ENCODE assay signal across 12 cellular contexts in the genomic region with DNA sequence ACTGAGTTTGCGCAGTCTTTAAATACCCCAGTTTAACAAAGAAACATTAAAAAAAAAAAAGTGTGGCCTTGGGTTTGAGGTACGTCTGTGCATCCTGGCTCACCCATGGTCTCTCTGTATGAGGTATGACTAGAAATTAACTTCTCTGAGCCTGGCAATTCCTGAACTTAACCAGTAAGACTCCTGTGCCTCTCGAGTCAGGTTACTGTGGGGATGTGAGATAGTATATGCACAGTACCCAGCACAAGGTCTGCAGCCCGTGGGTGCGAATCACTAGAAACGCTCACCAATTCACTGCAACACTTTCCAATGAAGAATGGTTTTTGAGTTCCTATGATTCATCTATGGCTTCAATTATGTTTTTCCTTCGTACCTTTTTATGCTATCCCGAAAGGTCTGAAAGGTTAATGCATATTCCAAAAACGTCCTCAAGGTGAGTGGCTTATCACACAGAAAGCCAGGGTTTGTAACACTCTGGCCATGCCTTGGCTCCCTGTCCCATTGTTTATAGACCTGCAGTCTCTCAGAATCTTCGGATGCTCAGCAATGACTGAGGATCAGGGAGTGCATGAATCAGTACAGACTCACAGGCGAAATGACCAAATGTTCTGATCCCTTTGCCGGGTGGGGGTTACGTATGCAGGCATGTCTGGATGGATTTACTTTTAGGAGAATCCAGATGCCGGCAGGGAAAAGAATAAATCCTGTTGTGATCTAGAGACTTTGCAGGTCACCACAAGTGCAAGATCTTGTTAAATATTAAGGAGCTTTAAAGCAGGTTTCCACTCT.
DNase-seq lines count a peak whose midpoint lies in the region; ATAC-seq, FAIRE-seq and TF ChIP-seq lines count a peak whose summit lies in the region.
"Had no signal": no experiment of that assay in that cellular context is flagged by ENCODE, and none has a peak within 500 bp of the region (broad histone marks: within the 10 kb centered on the region; RNA-seq: fewer than 3 reads in every experiment).

No MANE protein-coding gene starts in this region.

- H3K27ac Mint-ChIP-seq in immature natural killer cell, result peak overlapping the region in 4 of 6 donors; percentile 22 to 85 (median 76)

- no peak overlapping the region for H3K4me3 ChIP-seq in AG09309 (ENCODE audit: control insufficient read depth, low read depth, low read length)
- no peak overlapping the region for H3K4me3 ChIP-seq in cardiac fibroblast (replicated peaks in 1 of 2; ENCODE audit: low read depth in 2 of 2, low read length in 2 of 2)

- FAIRE-seq in frontal cortex (lab: Jason Lieb, UNC), result no peak
- FAIRE-seq: TTC549 had no signal

- peak overlapping the region in 2 of 5 donors; percentile 38 to 71 for H3K4me3 Mint-ChIP-seq in immature natural killer cell
- H3K4me3 Mint-ChIP-seq: neural crest cell had no signal

- H3K4me1 Mint-ChIP-seq in immature natural killer cell, result peaks cover 53 to 62% of the 10 kb centered on the region in 2 donors

- ATAC-seq in GM18511 (IDR thresholded peaks at IDR 0.05; ENCODE audit: unreplicated experiment), result no peak

- TF ChIP-seq CTCF in AG09309 (IDR thresholded peaks at IDR 0.05; ENCODE audit: control insufficient read depth, insufficient read depth, low read depth, low read length, missing control alignments), result no peak
- TF ChIP-seq CTCF in cardiac fibroblast (IDR thresholded peaks at IDR 0.05; ENCODE audit: low read depth, low read length), result no peak

- peaks cover 3 to 15% (median 11%) of the 10 kb centered on the region in 3 donors for H3K36me3 Mint-ChIP-seq in immature natural killer cell
- H3K36me3 Mint-ChIP-seq: CD4-positive, CD25-positive, alpha-beta regulatory T cell had no signal

- peak; percentile 2 for DNase-seq in AG09309 (ENCODE audit: low read depth)
- DNase-seq in HCEC 1CT, result peak; percentile 90
- peak; percentile 25 to 43 for DNase-seq in cardiac fibroblast (ENCODE audit: low read depth in 2 of 2)
- no peak for DNase-seq in immature natural killer cell
- DNase-seq in posterior vena cava (ENCODE audit: low spot score), result no peak
- no peak for DNase-seq in NCI-H2081 treated with DMSO at 0.1 percent for 48 hours (lab: John Stamatoyannopoulos, UW)
- DNase-seq in frontal cortex (ENCODE audit: low spot score in 2 of 2), result no peak
- DNase-seq: stimulated activated naive CD4-positive, alpha-beta T cell treated with Interleukin-2 at 50 U/mL for 16 hours had no signal

- intact Hi-C loops in posterior vena cava (cut with DNase I), result loop anchor here in 1 of 2 donors (10.0 kb wide), 1 partner anchor 144 kb away; no protein-coding TSS in a partner anchor

- H3K27me3 Mint-ChIP-seq in immature natural killer cell (ENCODE audit: low read depth in 3 of 3), result peaks cover 3 to 11% (median 9%) of the 10 kb centered on the region in 3 donors
- H3K27me3 Mint-ChIP-seq: CD4-positive, CD25-positive, alpha-beta regulatory T cell had no signal

- no peaks in the 10 kb centered on the region for H3K9me3 Mint-ChIP-seq in immature natural killer cell
- H3K9me3 Mint-ChIP-seq: neural crest cell had no signal

Comparison
In these comparisons a context has a peak if more than half of its experiments do, and no peak if none do; other contexts are left out.
1. DNase-seq: peak in AG09309 (single experiment), HCEC 1CT (single experiment) and cardiac fibroblast (2 of 2); none in immature natural killer cell (0 of 3), posterior vena cava (single experiment), NCI-H2081 treated with DMSO at 0.1 percent for 48 hours (single experiment) and frontal cortex (0 of 2).